ENCODE assay signal across 24 cellular contexts in the genomic region with DNA sequence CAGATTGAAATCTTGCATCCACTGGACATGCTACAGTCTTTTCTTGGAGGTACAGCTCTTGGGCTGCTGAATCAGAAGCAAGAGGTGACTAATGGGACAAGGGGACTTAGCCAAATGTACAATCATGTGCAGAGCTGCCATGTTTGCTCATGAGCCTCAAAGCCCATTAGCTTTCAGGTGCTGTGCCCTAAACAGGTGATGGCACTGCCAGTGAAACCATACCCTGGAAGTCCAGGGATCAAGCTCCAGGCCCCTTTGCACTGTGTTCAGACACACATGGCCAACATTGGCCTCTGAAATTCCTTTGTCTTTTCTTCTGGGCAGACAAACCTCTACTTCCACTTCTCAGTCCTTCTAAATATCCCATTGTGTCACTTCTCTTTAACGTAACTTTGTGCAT.
DNase-seq lines count a peak whose midpoint lies in the region; ATAC-seq and TF ChIP-seq lines count a peak whose summit lies in the region.
"Had no signal": no experiment of that assay in that cellular context is flagged by ENCODE, and none has a peak within 500 bp of the region (broad histone marks: within the 10 kb centered on the region; RNA-seq: fewer than 3 reads in every experiment).

No MANE protein-coding gene starts in this region.

- H3K27ac ChIP-seq in HEK293 (ENCODE audit: extremely low read depth, low read depth, low read length) (no peak overlapping the region), coronary artery (no peak overlapping the region), sigmoid colon (no peak overlapping the region)
- H3K27ac ChIP-seq: BLaER1 had no signal

- TF ChIP-seq CTCF in HEK293 (tag by site-specific recombination; IDR thresholded peaks at IDR 0.05) (no peak), coronary artery (IDR thresholded peaks at IDR 0.05) (no peak), sigmoid colon (IDR thresholded peaks at IDR 0.05) (no peak)

- intact Hi-C loops in sigmoid colon (cut with DNase I) = no loop called here
- intact Hi-C loops in left colon (cut with DNase I, micrococcal nuclease) = no loop called here

- H3K27me3 ChIP-seq in sigmoid colon = no peaks in the 10 kb centered on the region
- H3K27me3 ChIP-seq: BE2C, BLaER1 had no signal

- DNase-seq in coronary artery (ENCODE audit: low spot score) (peak; percentile 26), mesenteric fat pad (ENCODE audit: low spot score) (peak; percentile 28), sigmoid colon (peak; percentile 2), HuH-7 (ENCODE audit: low spot score) (no peak), NOMO-1 treated with dmso at 0.1 percent for 144 hours (lab: John Stamatoyannopoulos, UW; ENCODE audit: unreplicated experiment) (no peak), NCI-H524 (lab: John Stamatoyannopoulos, UW) (no peak), left colon (no peak)
- DNase-seq: 8988T; ACHN; BE2C; C1 segment of cervical spinal cord; CD4-positive, alpha-beta memory T cell; CD4-positive, CD25-positive, alpha-beta regulatory T cell; CD8-positive, alpha-beta memory T cell; COR-L47; DMS 273 treated with DMSO at 0.1 percent for 48 hours; DMS153; DMS53; DMS79; DND-41; EL; GF-D8 had no signal

- TF ChIP-seq EP300 in sigmoid colon (IDR thresholded peaks at IDR 0.05) = no peak

- CTCF ChIA-PET in HEK293 (lab: Yijun Ruan, JAX) = interaction anchor here (1.0 kb wide), 1 partner anchor 9 kb away, joined by 4 read pairs; no protein-coding TSS in a partner anchor

- H3K4me3 ChIP-seq in HEK293 (ENCODE audit: low read depth, low read length) = no peak overlapping the region
- no peak overlapping the region for H3K4me3 ChIP-seq in coronary artery
- no peak overlapping the region for H3K4me3 ChIP-seq in sigmoid colon
- H3K4me3 ChIP-seq: BLaER1 had no signal

- no peak for ATAC-seq in left colon

- POLR2A ChIA-PET in HEK293 (lab: Yijun Ruan, JAX) = no interaction called here

- H3K4me1 ChIP-seq in HEK293 (ENCODE audit: control insufficient read depth, insufficient read depth, low read length) (no peaks in the 10 kb centered on the region), sigmoid colon (no peaks in the 10 kb centered on the region)

- no peak for TF ChIP-seq POLR2A in sigmoid colon (IDR thresholded peaks at IDR 0.05)

- H3K9me3 ChIP-seq in HEK293 (ENCODE audit: control insufficient read depth, insufficient read depth, low read depth, low read length) (no peaks in the 10 kb centered on the region), sigmoid colon (no peaks in the 10 kb centered on the region)
- H3K9me3 ChIP-seq: BE2C, BLaER1 had no signal

- 77 to 88% methylated on average over 1 of the region's 1 CpG for WGBS in sigmoid colon, 2 donors

- no peaks in the 10 kb centered on the region for H3K36me3 ChIP-seq in HEK293 (ENCODE audit: control insufficient read depth in 2 of 2, insufficient read depth in 1 of 2, low read length in 2 of 2)
- no peaks in the 10 kb centered on the region for H3K36me3 ChIP-seq in sigmoid colon
- H3K36me3 ChIP-seq: BE2C, BLaER1 had no signal

TF ChIP-seq in HEK293, 187 proteins besides CTCF, POLR2A, EP300 and RAD21:
- 0 out of 2 replicates have a peak, but pooled peaks have one; percentile 32 for TF ChIP-seq ZNF10 (tag by site-specific recombination; IDR thresholded peaks at IDR 0.05)
- TF ChIP-seq ZNF133 (tag by site-specific recombination; IDR thresholded peaks at IDR 0.05) = no peak

Comparison
In these comparisons a context has a peak if more than half of its experiments do, and no peak if none do; other contexts are left out.
1. DNase-seq: peak in coronary artery (single experiment), mesenteric fat pad (single experiment) and sigmoid colon (single experiment); none in HuH-7 (single experiment), NOMO-1 treated with dmso at 0.1 percent for 144 hours (single experiment), NCI-H524 (0 of 2) and left colon (0 of 2).